13 cellular contexts compared by ENCODE assay signal in the genomic region with DNA sequence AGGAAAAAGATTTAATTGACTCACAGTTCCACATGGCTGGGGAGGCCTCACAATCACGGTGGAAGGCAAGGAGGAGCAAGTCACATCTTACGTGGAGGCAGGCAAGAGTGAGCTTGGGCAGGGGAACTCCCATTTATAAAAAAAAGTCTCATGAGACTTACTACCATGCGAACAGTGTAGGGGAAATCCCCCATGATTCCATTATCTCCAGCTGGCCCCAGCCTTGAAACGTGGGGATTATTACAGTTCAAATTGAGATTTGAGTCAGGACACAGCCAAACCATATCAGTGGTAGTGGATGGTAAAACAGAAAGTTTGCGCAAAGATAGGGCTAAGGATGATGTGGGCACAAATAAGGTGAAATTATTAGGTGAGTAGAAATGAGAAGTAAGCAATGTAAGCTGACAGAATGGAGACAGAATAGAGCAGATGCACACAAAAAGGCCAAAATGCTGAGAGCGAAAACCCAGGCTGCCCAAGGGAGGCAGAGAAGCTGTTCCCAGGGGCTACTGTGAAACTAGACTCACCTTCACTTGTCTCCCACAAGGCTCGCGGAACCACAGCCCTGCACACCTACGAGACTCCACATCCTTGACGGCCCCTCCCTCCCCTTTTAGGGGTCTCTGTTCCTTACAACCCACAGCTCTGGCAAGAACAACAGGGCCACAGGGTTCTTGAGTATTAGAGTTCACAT.
DNase-seq lines count a peak whose midpoint lies in the region; ATAC-seq and TF ChIP-seq lines count a peak whose summit lies in the region.
"Had no signal": no experiment of that assay in that cellular context is flagged by ENCODE, and none has a peak within 500 bp of the region (broad histone marks: within the 10 kb centered on the region; RNA-seq: fewer than 3 reads in every experiment).

No MANE protein-coding gene starts in this region.

- H3K4me1 Mint-ChIP-seq in progenitor cell of endocrine pancreas (ENCODE audit: low read depth), result peaks cover 21% of the 10 kb centered on the region
- H3K4me1 Mint-ChIP-seq: activated naive CD8-positive, alpha-beta T cell treated with anti-CD3 and anti-CD28 coated beads, Interleukin-2, amount 10 ng/mL, durations not matched to agents 7 days and 5 days had no signal

- peaks cover 3% of the 10 kb centered on the region for H3K36me3 Mint-ChIP-seq in progenitor cell of endocrine pancreas (ENCODE audit: insufficient read depth)
- H3K36me3 Mint-ChIP-seq: activated naive CD8-positive, alpha-beta T cell treated with anti-CD3 and anti-CD28 coated beads, Interleukin-2, amount 10 ng/mL, durations not matched to agents 7 days and 5 days had no signal

- H3K27me3 ChIP-seq in A673 (replicated peaks; ENCODE audit: insufficient read depth, low read depth, low read length, poor library complexity), result no peaks in the 10 kb centered on the region

- no peak overlapping the region for H3K27ac Mint-ChIP-seq in progenitor cell of endocrine pancreas
- H3K27ac Mint-ChIP-seq: activated naive CD8-positive, alpha-beta T cell treated with anti-CD3 and anti-CD28 coated beads, Interleukin-2, amount 10 ng/mL, durations not matched to agents 7 days and 5 days; nephron had no signal

- TF ChIP-seq CTCF in progenitor cell of endocrine pancreas (IDR thresholded peaks at IDR 0.05; ENCODE audit: unreplicated experiment) (no peak), A673 (conservative IDR thresholded peaks at IDR 0.05; ENCODE audit: low read depth, low read length) (no peak)

- no peaks in the 10 kb centered on the region for H3K36me3 ChIP-seq in A673 (ENCODE audit: insufficient read depth, low read length, poor library complexity, severe bottlenecking)

- H3K4me1 ChIP-seq in A673 (ENCODE audit: insufficient read depth, low read length, poor library complexity, severe bottlenecking), result no peaks in the 10 kb centered on the region

- CTCF ChIA-PET in A673 (lab: Charles Lee), result no interaction called here

- peaks cover 8% of the 10 kb centered on the region for H3K27me3 Mint-ChIP-seq in progenitor cell of endocrine pancreas
- H3K27me3 Mint-ChIP-seq: activated naive CD8-positive, alpha-beta T cell treated with anti-CD3 and anti-CD28 coated beads, Interleukin-2, amount 10 ng/mL, durations not matched to agents 7 days and 5 days had no signal

- H3K4me3 ChIP-seq in A673 (ENCODE audit: low read depth, low read length, poor library complexity, severe bottlenecking), result no peak overlapping the region

- POLR2A ChIA-PET in A673 (lab: Charles Lee; ENCODE audit: low non-redundant PET), result no interaction called here

- BruUV-seq in A673 (replicated peaks; lab: Mats Ljungman, UMichigan), result no TSS peak

- H3K4me3 Mint-ChIP-seq in progenitor cell of endocrine pancreas (ENCODE audit: low read depth), result peak overlapping the region; percentile 42
- H3K4me3 Mint-ChIP-seq: activated naive CD8-positive, alpha-beta T cell treated with anti-CD3 and anti-CD28 coated beads, Interleukin-2, amount 10 ng/mL, durations not matched to agents 7 days and 5 days; nephron had no signal

- H3K9me3 Mint-ChIP-seq in progenitor cell of endocrine pancreas (ENCODE audit: low read depth), result peaks cover 6% of the 10 kb centered on the region
- H3K9me3 Mint-ChIP-seq: activated naive CD8-positive, alpha-beta T cell treated with anti-CD3 and anti-CD28 coated beads, Interleukin-2, amount 10 ng/mL, durations not matched to agents 7 days and 5 days; nephron had no signal

- ATAC-seq in GM18868 (IDR thresholded peaks at IDR 0.05; ENCODE audit: unreplicated experiment) (peak; percentile 86), GM21528 (IDR thresholded peaks at IDR 0.05; ENCODE audit: low FRiP score, unreplicated experiment) (peak; percentile 93), HG03135 (IDR thresholded peaks at IDR 0.05; ENCODE audit: unreplicated experiment) (peak; percentile 77)

- DNase-seq in progenitor cell of endocrine pancreas (ENCODE audit: low spot score, unreplicated experiment) (no peak), A673 (ENCODE audit: low spot score) (no peak), MV-4-11 (lab: John Stamatoyannopoulos, UW) (no peak)
- DNase-seq in stimulated activated CD4-positive, alpha-beta T cell treated with anti-CD3 and anti-CD28 coated beads, Interleukin-15, amount 100 ng/mL, for 24 hours, result no peak
- DNase-seq: activated naive CD8-positive, alpha-beta T cell treated with anti-CD3 and anti-CD28 coated beads, Interleukin-2, amount 10 ng/mL, durations not matched to agents 7 days and 5 days; DMS79; effector memory CD4-positive, alpha-beta T cell; NCI-H1105 had no signal

- no peaks in the 10 kb centered on the region for H3K9me3 ChIP-seq in A673 (ENCODE audit: low read depth, low read length, poor library complexity, severe bottlenecking)

- no peak overlapping the region for H3K27ac ChIP-seq in A673 (ENCODE audit: low read depth, low read length, poor library complexity, severe bottlenecking)
- H3K27ac ChIP-seq: RWPE1 had no signal

- intact Hi-C loops in A673 (cut with micrococcal nuclease; ENCODE audit: unreplicated experiment), result no loop called here
